ENCODE assay signal across 8 cellular contexts in genomic region chr3:165195628-165196576, GRCh38.
A peak's percentile ranks its signal among the peaks of the same experiment; 100 is the strongest.
DNase-seq lines count a peak whose midpoint lies in the region; ATAC-seq and TF ChIP-seq lines count a peak whose summit lies in the region.

A gene with protein sequence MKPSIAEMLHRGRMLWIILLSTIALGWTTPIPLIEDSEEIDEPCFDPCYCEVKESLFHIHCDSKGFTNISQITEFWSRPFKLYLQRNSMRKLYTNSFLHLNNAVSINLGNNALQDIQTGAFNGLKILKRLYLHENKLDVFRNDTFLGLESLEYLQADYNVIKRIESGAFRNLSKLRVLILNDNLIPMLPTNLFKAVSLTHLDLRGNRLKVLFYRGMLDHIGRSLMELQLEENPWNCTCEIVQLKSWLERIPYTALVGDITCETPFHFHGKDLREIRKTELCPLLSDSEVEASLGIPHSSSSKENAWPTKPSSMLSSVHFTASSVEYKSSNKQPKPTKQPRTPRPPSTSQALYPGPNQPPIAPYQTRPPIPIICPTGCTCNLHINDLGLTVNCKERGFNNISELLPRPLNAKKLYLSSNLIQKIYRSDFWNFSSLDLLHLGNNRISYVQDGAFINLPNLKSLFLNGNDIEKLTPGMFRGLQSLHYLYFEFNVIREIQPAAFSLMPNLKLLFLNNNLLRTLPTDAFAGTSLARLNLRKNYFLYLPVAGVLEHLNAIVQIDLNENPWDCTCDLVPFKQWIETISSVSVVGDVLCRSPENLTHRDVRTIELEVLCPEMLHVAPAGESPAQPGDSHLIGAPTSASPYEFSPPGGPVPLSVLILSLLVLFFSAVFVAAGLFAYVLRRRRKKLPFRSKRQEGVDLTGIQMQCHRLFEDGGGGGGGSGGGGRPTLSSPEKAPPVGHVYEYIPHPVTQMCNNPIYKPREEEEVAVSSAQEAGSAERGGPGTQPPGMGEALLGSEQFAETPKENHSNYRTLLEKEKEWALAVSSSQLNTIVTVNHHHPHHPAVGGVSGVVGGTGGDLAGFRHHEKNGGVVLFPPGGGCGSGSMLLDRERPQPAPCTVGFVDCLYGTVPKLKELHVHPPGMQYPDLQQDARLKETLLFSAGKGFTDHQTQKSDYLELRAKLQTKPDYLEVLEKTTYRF (minus strand): TSS chr3:165196384. CDS start chr3:165190830, 5,554 bp downstream.

- peaks cover 88% of the 10 kb centered on the region for H3K27me3 ChIP-seq in RWPE2 (ENCODE audit: insufficient read depth, poor library complexity, severe bottlenecking)

- no peak for ATAC-seq in RWPE2 (ENCODE audit: low read depth)
- ATAC-seq in HG03097 (IDR thresholded peaks at IDR 0.05; ENCODE audit: low FRiP score, unreplicated experiment), result no peak
- ATAC-seq in HG03442 (IDR thresholded peaks at IDR 0.05; ENCODE audit: unreplicated experiment), result no peak

- H3K4me1 ChIP-seq in ES-I3 (ENCODE audit: insufficient read depth, low read length) (peaks cover 3% of the 10 kb centered on the region; the same call in 1 of the 2 replicates), RWPE2 (ENCODE audit: insufficient read depth, poor library complexity, severe bottlenecking) (no peaks in the 10 kb centered on the region)

- no peak for TF ChIP-seq CTCF in RWPE2 (IDR thresholded peaks at IDR 0.05; ENCODE audit: poor library complexity, severe bottlenecking)

- peak within 1 kb of the TSS; percentile 7 for H3K4me3 ChIP-seq in RWPE2 (ENCODE audit: severe bottlenecking)

- H3K36me3 ChIP-seq in ES-I3 (ENCODE audit: insufficient read depth, low read length), result no peaks in the 10 kb centered on the region
- no peaks in the 10 kb centered on the region for H3K36me3 ChIP-seq in RWPE2 (ENCODE audit: low read depth)

- H3K9me3 ChIP-seq in ES-I3 (ENCODE audit: control insufficient read depth, insufficient read depth, low read length) (no peaks in the 10 kb centered on the region), RWPE2 (ENCODE audit: severe bottlenecking) (no peaks in the 10 kb centered on the region)

- intact Hi-C loops in posterior cingulate gyrus (cut with DNase I), result no loop called here

- DNase-seq in RWPE2 (ENCODE audit: low spot score) (no peak), globus pallidus (ENCODE audit: low spot score) (peak; percentile 12), posterior cingulate gyrus (peak in 6 of 10 donors; percentile 29 to 87 (median 55)), RKO (ENCODE audit: low spot score) (no peak), NOMO-1 treated with dmso at 0.1 percent for 144 hours (lab: John Stamatoyannopoulos, UW; ENCODE audit: unreplicated experiment) (no peak)

- peak within 1 kb of the TSS; percentile 59 for H3K9ac ChIP-seq in ES-I3 (ENCODE audit: low read depth, low read length)

- H3K27ac ChIP-seq in RWPE2 (ENCODE audit: poor library complexity, severe bottlenecking), result no peak within 1 kb of the TSS

Comparison
In these comparisons a context has a peak if more than half of its experiments do, and no peak if none do; other contexts are left out.
1. DNase-seq: peak in globus pallidus (single experiment) and posterior cingulate gyrus (6 of 10); none in RWPE2 (single experiment), RKO (single experiment) and NOMO-1 treated with dmso at 0.1 percent for 144 hours (single experiment).